In genomic region chr1:96384611-96385010, GRCh38 we compare ENCODE assay signal across 15 cellular contexts.
DNase-seq lines count a peak whose midpoint lies in the region; TF ChIP-seq lines count a peak whose summit lies in the region.
"Had no signal": no experiment of that assay in that cellular context is flagged by ENCODE, and none has a peak within 500 bp of the region (broad histone marks: within the 10 kb centered on the region; RNA-seq: fewer than 3 reads in every experiment).

No MANE protein-coding gene starts in this region.

- H2AFZ ChIP-seq in mammary epithelial cell (ENCODE audit: low read depth, low read length) = no peak overlapping the region
- H2AFZ ChIP-seq: GM23338 had no signal

- H3K9ac ChIP-seq in mammary epithelial cell (ENCODE audit: insufficient read depth, low read length) = no peak overlapping the region
- H3K9ac ChIP-seq: BLaER1 had no signal

- TF ChIP-seq CTCF in NB4 (IDR thresholded peaks at IDR 0.05; ENCODE audit: low read depth, low read length) (no peak), mammary epithelial cell (conservative IDR thresholded peaks at IDR 0.05 in 1 of 2, IDR thresholded peaks at IDR 0.05 in 1 of 2; ENCODE audit: extremely low read depth in 1 of 2, insufficient read depth in 1 of 2, low read depth in 1 of 2, low read length in 2 of 2) (no peak), uterus (IDR thresholded peaks at IDR 0.05) (no peak)

- H3K4me3 ChIP-seq in NB4 (ENCODE audit: low read depth, low read length) (no peak overlapping the region), mammary epithelial cell (replicated peaks in 1 of 3; ENCODE audit: insufficient read depth in 1 of 3, low read depth in 2 of 3, low read length in 3 of 3) (no peak overlapping the region), uterus (no peak overlapping the region)
- H3K4me3 ChIP-seq: BLaER1, GM23338 had no signal

- peaks cover 5% of the 10 kb centered on the region for H3K4me1 ChIP-seq in mammary epithelial cell (ENCODE audit: insufficient read depth, low read length)
- H3K4me1 ChIP-seq in uterus = no peaks in the 10 kb centered on the region
- H3K4me1 ChIP-seq: BLaER1 had no signal

- CTCF ChIA-PET in mammary epithelial cell (lab: Charles Lee; ENCODE audit: low non-redundant PET) = no interaction called here

- H3K27me3 ChIP-seq in mammary epithelial cell (ENCODE audit: insufficient read depth, low read length) = no peaks in the 10 kb centered on the region
- no peaks in the 10 kb centered on the region for H3K27me3 ChIP-seq in uterus
- H3K27me3 ChIP-seq: BLaER1 had no signal

- H3K79me2 ChIP-seq in mammary epithelial cell (ENCODE audit: insufficient read depth, low read length) = no peaks in the 10 kb centered on the region

- H3K27ac ChIP-seq in mammary epithelial cell (ENCODE audit: insufficient read depth, low read depth, low read length) (no peak overlapping the region), uterus (no peak overlapping the region)
- H3K27ac ChIP-seq: BLaER1 had no signal

- 78% methylated on average over 2 of the region's 2 CpGs for WGBS in mammary epithelial cell (ENCODE audit: low coverage, missing lambda C conversion rate)

- DNase-seq in NOMO-1 treated with DMSO at 0.1 percent for 48 hours (lab: John Stamatoyannopoulos, UW; ENCODE audit: unreplicated experiment) (peak; percentile 39), NOMO-1 treated with dmso at 0.1 percent for 144 hours (lab: John Stamatoyannopoulos, UW; ENCODE audit: unreplicated experiment) (no peak), NB4 (ENCODE audit: low read depth) (peak; percentile 5), mammary epithelial cell (peak; percentile 37), uterus (no peak)
- no peak for DNase-seq in stimulated activated CD4-positive, alpha-beta T cell treated with anti-CD3 and anti-CD28 coated beads, Interleukin-12 subunit alpha, Interleukin-12 subunit beta, amount 100 ng/mL, for 4 hours
- DNase-seq in activated naive CD4-positive, alpha-beta T cell treated with Interleukin-2 at 50 U/mL for 16 hours = no peak
- DNase-seq: 8988T; CD4-positive, alpha-beta memory T cell; DMS153; DMS79; GDM1; HFFc6 had no signal

- no TSS peak for BruUV-seq in mammary epithelial cell (replicated peaks; lab: Mats Ljungman, UMichigan)

- H3K4me2 ChIP-seq in mammary epithelial cell (ENCODE audit: insufficient read depth, low read depth, low read length) = no peak overlapping the region
- H3K4me2 ChIP-seq: BLaER1, GM23338 had no signal

- H3K9me3 ChIP-seq in mammary epithelial cell (replicated peaks; ENCODE audit: insufficient read depth, low read length) (peaks cover 7% of the 10 kb centered on the region), uterus (no peaks in the 10 kb centered on the region)
- H3K9me3 ChIP-seq: BLaER1 had no signal

- dilution Hi-C loops in mammary epithelial cell (cut with HindIII; ENCODE audit: low sequenced_read_pairs) = no loop called here

- in situ Hi-C loops in mammary epithelial cell (cut with MboI; ENCODE audit: low sequenced_read_pairs in 2 of 2) = no loop called here

- H4K20me1 ChIP-seq in mammary epithelial cell (ENCODE audit: insufficient read depth, low read length) = no peaks in the 10 kb centered on the region
- H4K20me1 ChIP-seq: BLaER1 had no signal

- intact Hi-C loops in mammary epithelial cell (cut with micrococcal nuclease) (no loop called here), uterus (cut with DNase I; ENCODE audit: low total_unique reads) (no loop called here)

- H3K36me3 ChIP-seq in mammary epithelial cell (ENCODE audit: insufficient read depth, low read length) (no peaks in the 10 kb centered on the region), uterus (no peaks in the 10 kb centered on the region)
- H3K36me3 ChIP-seq: BLaER1 had no signal

- TF ChIP-seq POLR2A in NB4 (IDR thresholded peaks at IDR 0.05; ENCODE audit: extremely low read depth, insufficient read length) (no peak), uterus (IDR thresholded peaks at IDR 0.05) (no peak)

Comparison
In these comparisons a context has a peak if more than half of its experiments do, and no peak if none do; other contexts are left out.
1. DNase-seq: peak in NOMO-1 treated with DMSO at 0.1 percent for 48 hours (single experiment), NB4 (single experiment) and mammary epithelial cell (single experiment); none in NOMO-1 treated with dmso at 0.1 percent for 144 hours (single experiment), uterus (0 of 2), stimulated activated CD4-positive, alpha-beta T cell treated with anti-CD3 and anti-CD28 coated beads, Interleukin-12 subunit alpha, Interleukin-12 subunit beta, amount 100 ng/mL, for 4 hours (single experiment) and activated naive CD4-positive, alpha-beta T cell treated with Interleukin-2 at 50 U/mL for 16 hours (single experiment).